1 cellular context compared by ENCODE assay signal in genomic region chr6:17428595-17429120, GRCh38. TPM values are rescaled to one million over a fixed set of nuclear protein-coding genes. Genes with fewer than 3 reads are reported as not detected.
"Had no signal": no experiment of that assay in that cellular context is flagged by ENCODE, and none has a peak within 500 bp of the region (broad histone marks: within the 10 kb centered on the region; RNA-seq: fewer than 3 reads in every experiment).

No MANE protein-coding gene starts in this region.

RNA-seq across cellular contexts. Expression of gene CAP2, which starts 35.3 kb away (rescaled TPM):
- total RNA-seq: T-helper 1 cell treated with Interleukin-12 subunit alpha and Interleukin-12 subunit beta and Interleukin-4 antibody, amounts not matched to agents 30 ng/mL and 1 ng/mL, for 36 hours had no signal
